8 cellular contexts compared by ENCODE assay signal in the genomic region with DNA sequence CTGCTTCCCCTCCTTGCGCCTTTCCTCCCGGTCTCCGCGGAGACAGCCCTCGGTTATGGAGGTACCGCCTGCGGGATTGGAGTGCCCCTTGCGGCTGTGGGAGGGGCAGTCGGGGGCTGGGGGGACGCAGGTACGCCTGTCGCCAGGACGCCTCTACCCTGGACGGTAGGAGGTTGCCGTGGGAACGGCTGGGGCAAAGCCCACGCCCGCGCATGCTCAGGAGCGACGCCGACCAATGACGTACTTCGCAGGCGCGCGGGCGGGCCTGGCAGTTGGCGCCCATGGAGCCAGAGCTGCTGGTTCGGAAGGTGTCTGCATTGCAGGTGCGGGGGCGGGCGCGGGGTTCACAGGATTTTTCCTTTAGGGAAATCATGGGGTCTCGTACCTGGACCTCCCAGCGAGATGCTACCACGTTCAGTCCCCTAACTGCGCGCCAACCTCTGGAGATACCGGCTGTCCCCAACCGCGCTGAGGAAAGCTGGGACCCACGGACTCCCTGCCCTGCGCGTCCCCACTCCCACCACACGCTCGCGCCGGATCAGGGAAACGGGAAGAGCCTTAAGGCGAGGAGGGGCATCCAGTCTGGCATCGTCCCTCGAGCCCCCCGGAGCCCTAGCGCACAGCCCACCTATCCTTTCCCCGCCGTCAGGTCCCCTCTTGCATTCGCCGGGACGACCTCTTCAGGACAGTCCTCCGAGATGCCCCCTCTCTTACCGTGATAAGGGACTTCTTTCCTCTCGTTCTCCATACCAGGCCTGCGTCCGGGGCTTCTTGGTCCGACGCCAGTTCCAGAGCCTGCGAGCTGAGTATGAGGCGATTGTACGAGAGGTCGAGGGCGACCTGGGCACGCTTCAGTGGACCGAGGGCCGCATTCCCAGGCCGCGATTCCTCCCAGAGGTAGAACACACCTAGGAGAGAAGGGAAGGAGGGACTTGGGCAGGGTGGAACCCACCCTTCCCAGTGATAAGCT. TPM values are rescaled to one million over a fixed set of nuclear protein-coding genes. Genes with fewer than 3 reads are reported as not detected.
DNase-seq lines count a peak whose midpoint lies in the region; ATAC-seq and TF ChIP-seq lines count a peak whose summit lies in the region.

A gene (plus strand): TSS at position 271 of the 970 bp plus-strand sequence. CDS start 11 bp downstream, at position 282.

- no peaks in the 10 kb centered on the region for H3K36me3 ChIP-seq in mammary epithelial cell (ENCODE audit: insufficient read depth, low read length)

- in situ Hi-C loops in G401 (cut with HindIII; ENCODE audit: low sequenced_read_pairs), result no loop called here
- in situ Hi-C loops in mammary epithelial cell (cut with MboI; ENCODE audit: low sequenced_read_pairs in 2 of 2), result no loop called here

- WGBS in mammary epithelial cell (ENCODE audit: low coverage, missing lambda C conversion rate), result 6% methylated on average over 37 of the region's 77 CpGs

- intact Hi-C loops in mammary epithelial cell (cut with micrococcal nuclease), result no loop called here

- H3K27me3 ChIP-seq in mammary epithelial cell (ENCODE audit: insufficient read depth, low read length), result no peaks in the 10 kb centered on the region

- H3K4me3 ChIP-seq in WI38 (ENCODE audit: low read depth, low read length), result peak within 1 kb of the TSS; percentile 77
- peak within 1 kb of the TSS; percentile 61 to 92 (median 79) for H3K4me3 ChIP-seq in mammary epithelial cell (replicated peaks in 1 of 3; ENCODE audit: insufficient read depth in 1 of 3, low read depth in 2 of 3, low read length in 3 of 3)
- H3K4me3 ChIP-seq in skin epidermis, result peak within 1 kb of the TSS; percentile 43 to 73 (median 57)

- dilution Hi-C loops in mammary epithelial cell (cut with HindIII; ENCODE audit: low sequenced_read_pairs), result loop anchor here (5.0 kb wide), 1 partner anchor 82 kb away; no protein-coding TSS in a partner anchor

- peaks cover 7% of the 10 kb centered on the region for H3K79me2 ChIP-seq in mammary epithelial cell (ENCODE audit: insufficient read depth, low read length)

- H3K4me2 ChIP-seq in mammary epithelial cell (ENCODE audit: insufficient read depth, low read depth, low read length), result peak within 1 kb of the TSS; percentile 99

- no peak for TF ChIP-seq CTCF in WI38 (IDR thresholded peaks at IDR 0.05; ENCODE audit: low read depth, low read length)
- no peak for TF ChIP-seq CTCF in mammary epithelial cell (conservative IDR thresholded peaks at IDR 0.05 in 1 of 2, IDR thresholded peaks at IDR 0.05 in 1 of 2; ENCODE audit: extremely low read depth in 1 of 2, insufficient read depth in 1 of 2, low read depth in 1 of 2, low read length in 2 of 2)

- ATAC-seq in HG02852 (IDR thresholded peaks at IDR 0.05; ENCODE audit: unreplicated experiment), result peak; percentile 45
- no peak for ATAC-seq in HG02884 (IDR thresholded peaks at IDR 0.05; ENCODE audit: unreplicated experiment)

- CTCF ChIA-PET in mammary epithelial cell (lab: Charles Lee; ENCODE audit: low non-redundant PET), result no interaction called here

- DNase-seq in G401 (ENCODE audit: low spot score) (peak; percentile 90), NCI-H2196 (lab: John Stamatoyannopoulos, UW; ENCODE audit: unreplicated experiment) (peak; percentile 95), mammary epithelial cell (peak; percentile 79), iPS-NIHi11 (ENCODE audit: low spot score) (peak; percentile 97)

- no peaks in the 10 kb centered on the region for H4K20me1 ChIP-seq in mammary epithelial cell (ENCODE audit: insufficient read depth, low read length)

- BruUV-seq in mammary epithelial cell (replicated peaks; lab: Mats Ljungman, UMichigan), result TSS peak; percentile 61

- peak within 1 kb of the TSS; percentile 81 for H3K9ac ChIP-seq in mammary epithelial cell (ENCODE audit: insufficient read depth, low read length)

- peak within 1 kb of the TSS; percentile 86 for H2AFZ ChIP-seq in mammary epithelial cell (ENCODE audit: low read depth, low read length)

- no peaks in the 10 kb centered on the region for H3K9me3 ChIP-seq in mammary epithelial cell (replicated peaks; ENCODE audit: insufficient read depth, low read length)

- peaks cover 13% of the 10 kb centered on the region for H3K4me1 ChIP-seq in mammary epithelial cell (ENCODE audit: insufficient read depth, low read length)

- peak within 1 kb of the TSS; percentile 68 for H3K27ac ChIP-seq in mammary epithelial cell (ENCODE audit: insufficient read depth, low read depth, low read length)
- H3K27ac ChIP-seq in skin epidermis, result peak within 1 kb of the TSS in 19 of 21 experiments; percentile 24 to 89 (median 77)

RNA-seq across cellular contexts. Expression of the gene that starts here (rescaled TPM):
- total RNA-seq in G401 (2014; rRNA removed; shearing (Covaris generic)), result 3.3 and 4.0 TPM in 2 replicates
- 1 to 10 TPM; 2.2 to 3.9 TPM for total RNA-seq in mammary epithelial cell
- 3.4 TPM for polyA plus RNA-seq in mammary epithelial cell
- polyA minus RNA-seq in mammary epithelial cell, result 0.57 TPM
